1 cellular context compared by ENCODE assay signal in the genomic region with DNA sequence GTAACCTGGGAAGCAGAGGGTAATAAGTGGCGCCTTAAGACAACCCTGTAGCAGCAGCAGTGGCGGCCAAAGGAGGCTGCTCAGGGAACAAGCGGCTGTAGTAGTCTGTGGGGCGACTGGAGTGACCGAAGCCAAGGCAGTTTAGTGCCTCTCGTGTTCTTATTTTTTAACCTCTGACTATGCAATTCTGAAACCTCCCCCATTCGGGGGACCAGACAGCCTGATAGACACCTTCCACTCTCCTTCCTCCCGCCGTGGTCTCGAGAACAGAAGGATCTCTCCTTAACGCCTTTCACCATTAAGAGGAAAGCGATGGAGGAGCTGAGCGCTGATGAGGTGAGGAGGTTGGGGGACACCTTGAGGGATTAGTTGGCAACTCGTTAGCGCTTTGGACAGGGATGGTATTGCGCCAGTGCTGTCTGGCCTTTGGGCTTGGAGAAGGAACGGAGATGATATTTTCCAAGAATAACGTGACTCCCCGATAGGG.
A peak's percentile ranks its signal among the peaks of the same experiment; 100 is the strongest.
TF ChIP-seq lines count a peak whose summit lies in the region.

No MANE protein-coding gene starts in this region.

TF ChIP-seq in K562, 482 proteins besides CTCF, POLR2A, EP300 and RAD21 (continued from another document and continues in another):
- TF ChIP-seq, protein P1, sequence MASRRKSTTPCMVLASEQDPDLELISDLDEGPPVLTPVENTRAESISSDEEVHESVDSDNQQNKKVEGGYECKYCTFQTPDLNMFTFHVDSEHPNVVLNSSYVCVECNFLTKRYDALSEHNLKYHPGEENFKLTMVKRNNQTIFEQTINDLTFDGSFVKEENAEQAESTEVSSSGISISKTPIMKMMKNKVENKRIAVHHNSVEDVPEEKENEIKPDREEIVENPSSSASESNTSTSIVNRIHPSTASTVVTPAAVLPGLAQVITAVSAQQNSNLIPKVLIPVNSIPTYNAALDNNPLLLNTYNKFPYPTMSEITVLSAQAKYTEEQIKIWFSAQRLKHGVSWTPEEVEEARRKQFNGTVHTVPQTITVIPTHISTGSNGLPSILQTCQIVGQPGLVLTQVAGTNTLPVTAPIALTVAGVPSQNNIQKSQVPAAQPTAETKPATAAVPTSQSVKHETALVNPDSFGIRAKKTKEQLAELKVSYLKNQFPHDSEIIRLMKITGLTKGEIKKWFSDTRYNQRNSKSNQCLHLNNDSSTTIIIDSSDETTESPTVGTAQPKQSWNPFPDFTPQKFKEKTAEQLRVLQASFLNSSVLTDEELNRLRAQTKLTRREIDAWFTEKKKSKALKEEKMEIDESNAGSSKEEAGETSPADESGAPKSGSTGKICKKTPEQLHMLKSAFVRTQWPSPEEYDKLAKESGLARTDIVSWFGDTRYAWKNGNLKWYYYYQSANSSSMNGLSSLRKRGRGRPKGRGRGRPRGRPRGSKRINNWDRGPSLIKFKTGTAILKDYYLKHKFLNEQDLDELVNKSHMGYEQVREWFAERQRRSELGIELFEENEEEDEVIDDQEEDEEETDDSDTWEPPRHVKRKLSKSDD (conservative IDR thresholded peaks at IDR 0.05; ENCODE audit: low read length) = no peak
- TF ChIP-seq, protein P2, sequence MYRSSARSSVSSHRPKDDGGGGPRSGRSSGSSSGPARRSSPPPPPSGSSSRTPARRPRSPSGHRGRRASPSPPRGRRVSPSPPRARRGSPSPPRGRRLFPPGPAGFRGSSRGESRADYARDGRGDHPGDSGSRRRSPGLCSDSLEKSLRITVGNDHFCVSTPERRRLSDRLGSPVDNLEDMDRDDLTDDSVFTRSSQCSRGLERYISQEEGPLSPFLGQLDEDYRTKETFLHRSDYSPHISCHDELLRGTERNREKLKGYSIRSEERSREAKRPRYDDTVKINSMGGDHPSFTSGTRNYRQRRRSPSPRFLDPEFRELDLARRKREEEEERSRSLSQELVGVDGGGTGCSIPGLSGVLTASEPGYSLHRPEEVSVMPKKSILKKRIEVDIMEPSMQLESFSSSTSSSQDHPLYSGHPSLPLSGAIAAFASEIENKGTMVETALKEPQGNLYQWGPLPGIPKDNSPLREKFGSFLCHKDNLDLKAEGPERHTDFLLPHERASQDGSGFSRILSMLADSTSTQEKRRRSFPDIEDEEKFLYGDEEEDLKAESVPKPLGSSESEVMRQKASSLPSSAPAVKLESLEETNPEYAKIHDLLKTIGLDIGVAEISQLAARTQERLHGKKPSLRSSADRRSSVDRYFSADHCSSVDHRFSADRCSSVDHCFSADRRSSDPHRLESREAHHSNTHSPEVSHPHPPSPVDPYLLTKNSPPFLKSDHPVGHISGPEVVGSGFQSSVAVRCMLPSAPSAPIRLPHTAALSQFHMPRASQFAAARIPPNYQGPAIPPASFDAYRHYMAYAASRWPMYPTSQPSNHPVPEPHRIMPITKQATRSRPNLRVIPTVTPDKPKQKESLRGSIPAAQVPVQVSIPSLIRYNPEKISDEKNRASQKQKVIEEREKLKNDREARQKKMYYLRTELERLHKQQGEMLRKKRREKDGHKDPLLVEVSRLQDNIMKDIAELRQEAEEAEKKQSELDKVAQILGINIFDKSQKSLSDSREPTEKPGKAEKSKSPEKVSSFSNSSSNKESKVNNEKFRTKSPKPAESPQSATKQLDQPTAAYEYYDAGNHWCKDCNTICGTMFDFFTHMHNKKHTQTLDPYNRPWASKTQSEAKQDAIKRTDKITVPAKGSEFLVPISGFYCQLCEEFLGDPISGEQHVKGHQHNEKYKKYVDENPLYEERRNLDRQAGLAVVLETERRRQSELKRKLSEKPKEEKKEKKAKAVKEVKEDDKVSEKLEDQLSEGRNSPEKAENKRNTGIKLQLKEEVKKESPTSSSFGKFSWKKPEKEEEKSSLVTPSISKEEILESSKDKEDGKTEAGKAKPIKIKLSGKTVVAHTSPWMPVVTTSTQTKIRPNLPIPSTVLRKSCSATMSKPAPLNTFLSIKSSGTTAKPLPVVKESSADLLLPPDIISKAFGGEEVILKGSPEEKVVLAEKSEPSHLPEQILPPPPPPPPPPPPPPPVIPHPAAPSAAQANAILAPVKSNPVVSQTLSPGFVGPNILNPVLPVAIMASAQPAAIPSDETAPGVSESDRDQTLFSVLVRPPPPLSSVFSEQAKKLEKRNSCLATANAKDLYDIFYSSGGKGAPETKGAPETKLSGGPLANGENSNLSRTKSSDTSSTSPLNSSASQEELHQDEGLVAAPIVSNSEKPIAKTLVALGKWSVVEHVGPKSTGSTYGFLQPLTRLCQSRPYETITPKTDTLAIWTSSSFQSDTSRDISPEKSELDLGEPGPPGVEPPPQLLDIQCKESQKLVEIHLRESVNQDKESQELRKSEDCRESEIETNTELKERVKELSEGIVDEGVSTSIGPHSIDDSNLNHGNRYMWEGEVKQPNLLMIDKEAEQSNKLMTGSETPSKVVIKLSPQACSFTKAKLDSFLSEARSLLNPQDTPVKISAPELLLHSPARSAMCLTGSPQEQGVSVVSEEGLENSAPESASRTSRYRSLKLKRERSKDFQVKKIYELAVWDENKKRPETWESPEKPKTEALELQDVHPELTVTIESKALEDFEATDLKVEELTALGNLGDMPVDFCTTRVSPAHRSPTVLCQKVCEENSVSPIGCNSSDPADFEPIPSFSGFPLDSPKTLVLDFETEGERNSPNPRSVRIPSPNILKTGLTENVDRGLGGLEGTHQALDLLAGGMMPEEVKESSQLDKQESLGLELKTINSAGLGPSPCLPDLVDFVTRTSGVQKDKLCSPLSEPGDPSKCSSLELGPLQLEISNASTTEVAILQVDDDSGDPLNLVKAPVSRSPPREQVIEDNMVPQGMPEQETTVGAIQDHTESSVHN (IDR thresholded peaks at IDR 0.05; ENCODE audit: borderline replicate concordance in 1 of 2, low read depth in 1 of 2) = no peak
- TF ChIP-seq ZZZ3 (IDR thresholded peaks at IDR 0.05) (no peak), ZNF444 (CRISPR knock-in tag; IDR thresholded peaks at IDR 0.05) (no peak), ZNF121 (CRISPR knock-in tag; conservative IDR thresholded peaks at IDR 0.05) (no peak), ASH1L (IDR thresholded peaks at IDR 0.05; ENCODE audit: borderline replicate concordance, low read depth, partially characterized antibody) (no peak), NONO (IDR thresholded peaks at IDR 0.05; ENCODE audit: low read depth in 2 of 2, low read length in 1 of 2) (no peak), YY1 (IDR thresholded peaks at IDR 0.05; ENCODE audit: borderline replicate concordance in 1 of 3, control insufficient read depth in 1 of 3, extremely low read depth in 1 of 3, insufficient read depth in 3 of 3, insufficient read length in 1 of 3, insufficient replicate concordance in 2 of 3, low read depth in 1 of 3, low read length in 2 of 3) (peak in 1 of 3 experiments; percentile 7), TBP (optimal IDR thresholded peaks at IDR 0.05; ENCODE audit: low read depth, low read length) (no peak), EP400 (IDR thresholded peaks at IDR 0.05) (no peak; the same call in 1 of the 2 replicates), RBM17 (IDR thresholded peaks at IDR 0.05; ENCODE audit: borderline replicate concordance, low read depth, low read length) (no peak), ZNF740 (CRISPR knock-in tag; IDR thresholded peaks at IDR 0.05) (no peak), ZNF740 (tag; IDR thresholded peaks at IDR 0.05) (no peak), TSHZ1 (CRISPR knock-in tag; IDR thresholded peaks at IDR 0.05) (no peak), THRAP3 (IDR thresholded peaks at IDR 0.05; ENCODE audit: borderline replicate concordance) (no peak), L3MBTL2 (IDR thresholded peaks at IDR 0.05) (no peak), NFE2L1 (tag; IDR thresholded peaks at IDR 0.05; ENCODE audit: borderline replicate concordance, low read depth) (no peak), HOXB6 (CRISPR knock-in tag; IDR thresholded peaks at IDR 0.05; ENCODE audit: borderline replicate concordance) (no peak), STAG1 (CRISPR knock-in tag; IDR thresholded peaks at IDR 0.05; ENCODE audit: borderline replicate concordance) (no peak), ZNF75A (CRISPR knock-in tag; IDR thresholded peaks at IDR 0.05) (no peak), MTF1 (CRISPR knock-in tag; IDR thresholded peaks at IDR 0.05; ENCODE audit: borderline replicate concordance) (no peak), ZNF408 (CRISPR knock-in tag; IDR thresholded peaks at IDR 0.05; ENCODE audit: low read depth) (no peak)
- TF ChIP-seq, protein P3, sequence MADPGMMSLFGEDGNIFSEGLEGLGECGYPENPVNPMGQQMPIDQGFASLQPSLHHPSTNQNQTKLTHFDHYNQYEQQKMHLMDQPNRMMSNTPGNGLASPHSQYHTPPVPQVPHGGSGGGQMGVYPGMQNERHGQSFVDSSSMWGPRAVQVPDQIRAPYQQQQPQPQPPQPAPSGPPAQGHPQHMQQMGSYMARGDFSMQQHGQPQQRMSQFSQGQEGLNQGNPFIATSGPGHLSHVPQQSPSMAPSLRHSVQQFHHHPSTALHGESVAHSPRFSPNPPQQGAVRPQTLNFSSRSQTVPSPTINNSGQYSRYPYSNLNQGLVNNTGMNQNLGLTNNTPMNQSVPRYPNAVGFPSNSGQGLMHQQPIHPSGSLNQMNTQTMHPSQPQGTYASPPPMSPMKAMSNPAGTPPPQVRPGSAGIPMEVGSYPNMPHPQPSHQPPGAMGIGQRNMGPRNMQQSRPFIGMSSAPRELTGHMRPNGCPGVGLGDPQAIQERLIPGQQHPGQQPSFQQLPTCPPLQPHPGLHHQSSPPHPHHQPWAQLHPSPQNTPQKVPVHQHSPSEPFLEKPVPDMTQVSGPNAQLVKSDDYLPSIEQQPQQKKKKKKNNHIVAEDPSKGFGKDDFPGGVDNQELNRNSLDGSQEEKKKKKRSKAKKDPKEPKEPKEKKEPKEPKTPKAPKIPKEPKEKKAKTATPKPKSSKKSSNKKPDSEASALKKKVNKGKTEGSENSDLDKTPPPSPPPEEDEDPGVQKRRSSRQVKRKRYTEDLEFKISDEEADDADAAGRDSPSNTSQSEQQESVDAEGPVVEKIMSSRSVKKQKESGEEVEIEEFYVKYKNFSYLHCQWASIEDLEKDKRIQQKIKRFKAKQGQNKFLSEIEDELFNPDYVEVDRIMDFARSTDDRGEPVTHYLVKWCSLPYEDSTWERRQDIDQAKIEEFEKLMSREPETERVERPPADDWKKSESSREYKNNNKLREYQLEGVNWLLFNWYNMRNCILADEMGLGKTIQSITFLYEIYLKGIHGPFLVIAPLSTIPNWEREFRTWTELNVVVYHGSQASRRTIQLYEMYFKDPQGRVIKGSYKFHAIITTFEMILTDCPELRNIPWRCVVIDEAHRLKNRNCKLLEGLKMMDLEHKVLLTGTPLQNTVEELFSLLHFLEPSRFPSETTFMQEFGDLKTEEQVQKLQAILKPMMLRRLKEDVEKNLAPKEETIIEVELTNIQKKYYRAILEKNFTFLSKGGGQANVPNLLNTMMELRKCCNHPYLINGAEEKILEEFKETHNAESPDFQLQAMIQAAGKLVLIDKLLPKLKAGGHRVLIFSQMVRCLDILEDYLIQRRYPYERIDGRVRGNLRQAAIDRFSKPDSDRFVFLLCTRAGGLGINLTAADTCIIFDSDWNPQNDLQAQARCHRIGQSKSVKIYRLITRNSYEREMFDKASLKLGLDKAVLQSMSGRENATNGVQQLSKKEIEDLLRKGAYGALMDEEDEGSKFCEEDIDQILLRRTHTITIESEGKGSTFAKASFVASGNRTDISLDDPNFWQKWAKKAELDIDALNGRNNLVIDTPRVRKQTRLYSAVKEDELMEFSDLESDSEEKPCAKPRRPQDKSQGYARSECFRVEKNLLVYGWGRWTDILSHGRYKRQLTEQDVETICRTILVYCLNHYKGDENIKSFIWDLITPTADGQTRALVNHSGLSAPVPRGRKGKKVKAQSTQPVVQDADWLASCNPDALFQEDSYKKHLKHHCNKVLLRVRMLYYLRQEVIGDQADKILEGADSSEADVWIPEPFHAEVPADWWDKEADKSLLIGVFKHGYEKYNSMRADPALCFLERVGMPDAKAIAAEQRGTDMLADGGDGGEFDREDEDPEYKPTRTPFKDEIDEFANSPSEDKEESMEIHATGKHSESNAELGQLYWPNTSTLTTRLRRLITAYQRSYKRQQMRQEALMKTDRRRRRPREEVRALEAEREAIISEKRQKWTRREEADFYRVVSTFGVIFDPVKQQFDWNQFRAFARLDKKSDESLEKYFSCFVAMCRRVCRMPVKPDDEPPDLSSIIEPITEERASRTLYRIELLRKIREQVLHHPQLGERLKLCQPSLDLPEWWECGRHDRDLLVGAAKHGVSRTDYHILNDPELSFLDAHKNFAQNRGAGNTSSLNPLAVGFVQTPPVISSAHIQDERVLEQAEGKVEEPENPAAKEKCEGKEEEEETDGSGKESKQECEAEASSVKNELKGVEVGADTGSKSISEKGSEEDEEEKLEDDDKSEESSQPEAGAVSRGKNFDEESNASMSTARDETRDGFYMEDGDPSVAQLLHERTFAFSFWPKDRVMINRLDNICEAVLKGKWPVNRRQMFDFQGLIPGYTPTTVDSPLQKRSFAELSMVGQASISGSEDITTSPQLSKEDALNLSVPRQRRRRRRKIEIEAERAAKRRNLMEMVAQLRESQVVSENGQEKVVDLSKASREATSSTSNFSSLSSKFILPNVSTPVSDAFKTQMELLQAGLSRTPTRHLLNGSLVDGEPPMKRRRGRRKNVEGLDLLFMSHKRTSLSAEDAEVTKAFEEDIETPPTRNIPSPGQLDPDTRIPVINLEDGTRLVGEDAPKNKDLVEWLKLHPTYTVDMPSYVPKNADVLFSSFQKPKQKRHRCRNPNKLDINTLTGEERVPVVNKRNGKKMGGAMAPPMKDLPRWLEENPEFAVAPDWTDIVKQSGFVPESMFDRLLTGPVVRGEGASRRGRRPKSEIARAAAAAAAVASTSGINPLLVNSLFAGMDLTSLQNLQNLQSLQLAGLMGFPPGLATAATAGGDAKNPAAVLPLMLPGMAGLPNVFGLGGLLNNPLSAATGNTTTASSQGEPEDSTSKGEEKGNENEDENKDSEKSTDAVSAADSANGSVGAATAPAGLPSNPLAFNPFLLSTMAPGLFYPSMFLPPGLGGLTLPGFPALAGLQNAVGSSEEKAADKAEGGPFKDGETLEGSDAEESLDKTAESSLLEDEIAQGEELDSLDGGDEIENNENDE (IDR thresholded peaks at IDR 0.05; ENCODE audit: low read depth, low read length) = no peak
